Comparison of ENCODE assay signal across 1 cellular context in genomic region chr16:81006472-81007311, GRCh38.
TF ChIP-seq lines count a peak whose summit lies in the region.

TSS of gene CENPN (plus strand) at chr16:81007214. CDS start at chr16:81011940, 4,726 bp downstream.
TSS of gene CMC2 (minus strand) at chr16:81006885. CDS start at chr16:80997394, 9,491 bp downstream.

TF ChIP-seq in GM12878, 131 proteins besides CTCF, POLR2A, EP300 and RAD21 (continued from another document and continues in another):
- TF ChIP-seq BCLAF1 (IDR thresholded peaks at IDR 0.05) (peak; percentile 100), IRF5 (IDR thresholded peaks at IDR 0.05; ENCODE audit: borderline replicate concordance) (no peak), SMC3 (IDR thresholded peaks at IDR 0.05; ENCODE audit: borderline replicate concordance, low read length) (no peak), PAX5 (IDR thresholded peaks at IDR 0.05; ENCODE audit: borderline replicate concordance, low read depth, low read length) (no peak; the same call in 1 of the 2 replicates), SIX5 (IDR thresholded peaks at IDR 0.05; ENCODE audit: low read depth, low read length, severe bottlenecking) (peak; percentile 37), KAT2A (conservative IDR thresholded peaks at IDR 0.05; ENCODE audit: control insufficient read depth, low read depth, low read length) (no peak), CBX3 (IDR thresholded peaks at IDR 0.05; ENCODE audit: borderline replicate concordance, low read depth) (no peak), SP1 (IDR thresholded peaks at IDR 0.05; ENCODE audit: low read depth, low read length) (peak; percentile 84), DPF2 (IDR thresholded peaks at IDR 0.05) (peak; percentile 60; the same call in 1 of the 2 replicates), CBX5 (IDR thresholded peaks at IDR 0.05; ENCODE audit: low read depth) (no peak), CREB1 (IDR thresholded peaks at IDR 0.05; ENCODE audit: low read depth) (no peak), USF2 (IDR thresholded peaks at IDR 0.05; ENCODE audit: borderline replicate concordance, low read depth, low read length) (no peak), BCL11A (IDR thresholded peaks at IDR 0.05; ENCODE audit: low read depth, low read length) (no peak), MYC (IDR thresholded peaks at IDR 0.05; ENCODE audit: insufficient read depth, insufficient read length, insufficient replicate concordance, low read length, severe bottlenecking) (no peak), PML (IDR thresholded peaks at IDR 0.05; ENCODE audit: low read length) (peak; percentile 21; the same call in 1 of the 2 replicates), CUX1 (IDR thresholded peaks at IDR 0.05; ENCODE audit: insufficient replicate concordance, low read depth, low read length) (no peak), FOS (IDR thresholded peaks at IDR 0.05; ENCODE audit: borderline replicate concordance, extremely low read depth, insufficient read length) (no peak), IRF4 (IDR thresholded peaks at IDR 0.05; ENCODE audit: low read depth, low read length) (no peak), HDGF (IDR thresholded peaks at IDR 0.05) (no peak; the same call in 1 of the 2 replicates), GABPA (IDR thresholded peaks at IDR 0.05; ENCODE audit: low read depth) (no peak), ZBED1 (IDR thresholded peaks at IDR 0.05; ENCODE audit: borderline replicate concordance) (no peak), IRF3 (IDR thresholded peaks at IDR 0.05) (peak; percentile 64; the same call in 1 of the 2 replicates), STAT1 (conservative IDR thresholded peaks at IDR 0.05) (peak; percentile 100), PAX8 (IDR thresholded peaks at IDR 0.05) (no peak), RB1 (IDR thresholded peaks at IDR 0.05; ENCODE audit: borderline replicate concordance) (peak; percentile 93), JUND (IDR thresholded peaks at IDR 0.05; ENCODE audit: low read depth, low read length) (peak; percentile 100), ZBTB4 (CRISPR knock-in tag; IDR thresholded peaks at IDR 0.05) (no peak), ZNF207 (IDR thresholded peaks at IDR 0.05; ENCODE audit: borderline replicate concordance) (peak; percentile 100), CEBPB (IDR thresholded peaks at IDR 0.05; ENCODE audit: borderline replicate concordance in 1 of 2, low read depth in 2 of 2, low read length in 2 of 2) (no peak), ESRRA (IDR thresholded peaks at IDR 0.05; ENCODE audit: low read length) (no peak), ASH2L (IDR thresholded peaks at IDR 0.05; ENCODE audit: borderline replicate concordance, low read depth) (no peak), HCFC1 (IDR thresholded peaks at IDR 0.05; ENCODE audit: low read length) (no peak; the same call in 1 of the 2 replicates), MXI1 (IDR thresholded peaks at IDR 0.05; ENCODE audit: low read depth, low read length) (no peak), MYB (IDR thresholded peaks at IDR 0.05; ENCODE audit: borderline replicate concordance, low read depth, low read length) (no peak), ZNF592 (IDR thresholded peaks at IDR 0.05) (no peak)
